In genomic region chr1:33633019-33633801, GRCh38 we compare ENCODE assay signal across 8 cellular contexts.
DNase-seq lines count a peak whose midpoint lies in the region; ATAC-seq and TF ChIP-seq lines count a peak whose summit lies in the region.

No MANE protein-coding gene starts in this region.

- POLR2A ChIA-PET in RWPE1 (lab: Yijun Ruan, JAX; ENCODE audit: low non-redundant PET) = no interaction called here

- no peaks in the 10 kb centered on the region for H3K9me2 ChIP-seq in Loucy (replicated peaks; ENCODE audit: low read depth, low read length)

- no peaks in the 10 kb centered on the region for H4K20me1 ChIP-seq in Loucy (ENCODE audit: insufficient read depth, low read length, poor library complexity, severe bottlenecking)

- H3F3A ChIP-seq in Loucy (ENCODE audit: low read depth) = no peaks in the 10 kb centered on the region

- CTCF ChIA-PET in RWPE1 (lab: Yijun Ruan, JAX) = interaction anchor here (0.5 to 2.4 kb wide), 22 partner anchors 13 to 1699 kb away, joined by 3 to 9 read pairs (median 3); no protein-coding TSS in a partner anchor

- H3K27me3 ChIP-seq in Loucy (ENCODE audit: insufficient read depth, low read length, poor library complexity, severe bottlenecking) (no peaks in the 10 kb centered on the region), neutrophil (peaks cover 24% of the 10 kb centered on the region)

- DNase-seq in 8988T (peak; percentile 47), RWPE1 (ENCODE audit: low spot score) (peak; percentile 71), fibroblast of the conjunctiva (ENCODE audit: low read depth) (peak; percentile 79), substantia nigra (lab: John Stamatoyannopoulos, UW) (peak; percentile 16 to 94 (median 82))
- peak; percentile 70 to 71 for DNase-seq in activated T-helper 1 cell treated with anti-CD3 and anti-CD28 coated beads, Interleukin-2, amount 50 U/mL, for 16 hours (ENCODE audit: low read depth in 1 of 2, low spot score in 1 of 2)

- H3K9ac ChIP-seq in Loucy (ENCODE audit: low read depth, low read length, poor library complexity, severe bottlenecking) = no peak overlapping the region

- no peak overlapping the region for H3K4me2 ChIP-seq in Loucy (ENCODE audit: low read depth, low read length, poor library complexity, severe bottlenecking)

- H3K36me3 ChIP-seq in Loucy (ENCODE audit: insufficient read depth, low read length) = no peaks in the 10 kb centered on the region
- no peaks in the 10 kb centered on the region for H3K36me3 ChIP-seq in neutrophil

- H3K4me3 ChIP-seq in Loucy (ENCODE audit: low read length, poor library complexity, severe bottlenecking) (no peak overlapping the region), neutrophil (ENCODE audit: low read depth in 1 of 2, low read length in 1 of 2) (no peak overlapping the region)

- no peaks in the 10 kb centered on the region for H3K9me3 ChIP-seq in Loucy (ENCODE audit: insufficient read depth, low read depth, low read length)
- H3K9me3 ChIP-seq in neutrophil = no peaks in the 10 kb centered on the region

- peak overlapping the region; percentile 69 for H2AFZ ChIP-seq in Loucy (ENCODE audit: low read length)

- no peaks in the 10 kb centered on the region for H3K4me1 ChIP-seq in Loucy (ENCODE audit: insufficient read depth, low read length, poor library complexity, severe bottlenecking)
- no peaks in the 10 kb centered on the region for H3K4me1 ChIP-seq in neutrophil (ENCODE audit: control insufficient read depth in 1 of 2, insufficient read depth in 1 of 2, low read depth in 1 of 2, low read length in 1 of 2)

- peak; percentile 54 for ATAC-seq in GM18502 (IDR thresholded peaks at IDR 0.05; ENCODE audit: poor library complexity, unreplicated experiment)

- TF ChIP-seq CTCF in Loucy (conservative IDR thresholded peaks at IDR 0.05; ENCODE audit: low read length) = peak; percentile 100
- peak; percentile 88 for TF ChIP-seq CTCF in RWPE1 (conservative IDR thresholded peaks at IDR 0.05; ENCODE audit: low read depth)
- TF ChIP-seq CTCF in neutrophil (IDR thresholded peaks at IDR 0.05) = peak; percentile 41

- H3K27ac ChIP-seq in RWPE1 = no peak overlapping the region
- no peak overlapping the region for H3K27ac ChIP-seq in neutrophil
- H3K27ac ChIP-seq in substantia nigra (ENCODE audit: low read depth, low read length, poor library complexity, severe bottlenecking) = no peak overlapping the region

- no peaks in the 10 kb centered on the region for H3K79me2 ChIP-seq in Loucy (ENCODE audit: insufficient read depth, low read length)

Comparison
In these comparisons a context has a peak if more than half of its experiments do, and no peak if none do; other contexts are left out.
1. CTCF ChIP-seq: peak in every context shown above with its lines; median percentile 100 in Loucy; 88 in RWPE1; 41 in neutrophil.